In the genomic region with DNA sequence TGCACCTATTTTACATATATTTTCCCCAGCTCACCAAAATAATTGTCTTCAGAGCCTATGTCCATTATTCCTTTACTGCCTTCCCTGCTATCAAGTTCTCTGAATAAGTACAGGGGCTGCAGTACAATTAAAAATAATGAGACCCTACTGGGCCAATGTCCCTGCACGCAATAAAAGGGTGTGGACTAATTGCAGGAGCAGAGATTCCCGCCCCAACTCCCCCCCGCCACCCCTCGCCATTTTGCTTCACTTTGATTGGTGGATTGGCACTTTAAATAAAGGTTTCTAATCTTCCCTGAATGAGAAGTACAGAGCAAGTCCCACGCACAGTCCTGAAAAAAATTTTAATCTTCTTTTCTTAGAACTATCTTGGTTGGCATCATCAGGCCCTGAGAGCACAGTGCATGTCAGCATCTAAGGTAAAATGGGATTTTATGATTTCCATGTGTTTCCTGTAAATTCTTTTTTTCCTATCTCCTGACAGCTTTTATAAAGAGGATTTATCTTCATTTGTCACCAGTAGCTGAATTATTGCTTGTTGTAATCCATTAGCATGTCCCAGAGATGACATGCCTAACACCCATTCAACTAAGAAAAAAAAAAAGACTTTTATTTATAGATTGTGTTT, we compare ENCODE assay signal across 1 cellular context.
TF ChIP-seq lines count a peak whose summit lies in the region.

A gene with protein sequence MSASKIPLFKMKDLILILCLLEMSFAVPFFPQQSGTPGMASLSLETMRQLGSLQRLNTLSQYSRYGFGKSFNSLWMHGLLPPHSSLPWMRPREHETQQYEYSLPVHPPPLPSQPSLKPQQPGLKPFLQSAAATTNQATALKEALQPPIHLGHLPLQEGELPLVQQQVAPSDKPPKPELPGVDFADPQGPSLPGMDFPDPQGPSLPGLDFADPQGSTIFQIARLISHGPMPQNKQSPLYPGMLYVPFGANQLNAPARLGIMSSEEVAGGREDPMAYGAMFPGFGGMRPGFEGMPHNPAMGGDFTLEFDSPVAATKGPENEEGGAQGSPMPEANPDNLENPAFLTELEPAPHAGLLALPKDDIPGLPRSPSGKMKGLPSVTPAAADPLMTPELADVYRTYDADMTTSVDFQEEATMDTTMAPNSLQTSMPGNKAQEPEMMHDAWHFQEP (plus strand): TSS at position 302 of the 628 bp plus-strand sequence. CDS start 103 bp downstream, at position 405.

TF ChIP-seq in HEK293, 187 proteins besides CTCF, POLR2A, EP300 and RAD21 (continued from another document):
- TF ChIP-seq, protein P1, sequence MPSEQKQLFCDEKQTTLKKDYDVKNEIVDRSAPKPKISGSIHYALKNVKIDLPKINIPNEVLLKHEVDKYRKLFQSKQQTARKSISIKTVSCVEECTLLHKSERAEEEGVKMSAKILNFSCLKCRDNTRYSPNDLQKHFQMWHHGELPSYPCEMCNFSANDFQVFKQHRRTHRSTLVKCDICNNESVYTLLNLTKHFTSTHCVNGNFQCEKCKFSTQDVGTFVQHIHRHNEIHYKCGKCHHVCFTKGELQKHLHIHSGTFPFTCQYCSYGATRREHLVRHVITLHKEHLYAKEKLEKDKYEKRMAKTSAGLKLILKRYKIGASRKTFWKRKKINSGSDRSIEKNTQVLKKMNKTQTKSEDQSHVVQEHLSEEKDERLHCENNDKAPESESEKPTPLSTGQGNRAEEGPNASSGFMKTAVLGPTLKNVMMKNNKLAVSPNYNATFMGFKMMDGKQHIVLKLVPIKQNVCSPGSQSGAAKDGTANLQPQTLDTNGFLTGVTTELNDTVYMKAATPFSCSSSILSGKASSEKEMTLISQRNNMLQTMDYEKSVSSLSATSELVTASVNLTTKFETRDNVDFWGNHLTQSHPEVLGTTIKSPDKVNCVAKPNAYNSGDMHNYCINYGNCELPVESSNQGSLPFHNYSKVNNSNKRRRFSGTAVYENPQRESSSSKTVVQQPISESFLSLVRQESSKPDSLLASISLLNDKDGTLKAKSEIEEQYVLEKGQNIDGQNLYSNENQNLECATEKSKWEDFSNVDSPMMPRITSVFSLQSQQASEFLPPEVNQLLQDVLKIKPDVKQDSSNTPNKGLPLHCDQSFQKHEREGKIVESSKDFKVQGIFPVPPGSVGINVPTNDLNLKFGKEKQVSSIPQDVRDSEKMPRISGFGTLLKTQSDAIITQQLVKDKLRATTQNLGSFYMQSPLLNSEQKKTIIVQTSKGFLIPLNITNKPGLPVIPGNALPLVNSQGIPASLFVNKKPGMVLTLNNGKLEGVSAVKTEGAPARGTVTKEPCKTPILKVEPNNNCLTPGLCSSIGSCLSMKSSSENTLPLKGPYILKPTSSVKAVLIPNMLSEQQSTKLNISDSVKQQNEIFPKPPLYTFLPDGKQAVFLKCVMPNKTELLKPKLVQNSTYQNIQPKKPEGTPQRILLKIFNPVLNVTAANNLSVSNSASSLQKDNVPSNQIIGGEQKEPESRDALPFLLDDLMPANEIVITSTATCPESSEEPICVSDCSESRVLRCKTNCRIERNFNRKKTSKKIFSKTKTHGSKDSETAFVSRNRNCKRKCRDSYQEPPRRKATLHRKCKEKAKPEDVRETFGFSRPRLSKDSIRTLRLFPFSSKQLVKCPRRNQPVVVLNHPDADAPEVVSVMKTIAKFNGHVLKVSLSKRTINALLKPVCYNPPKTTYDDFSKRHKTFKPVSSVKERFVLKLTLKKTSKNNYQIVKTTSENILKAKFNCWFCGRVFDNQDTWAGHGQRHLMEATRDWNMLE (tag by site-specific recombination; conservative IDR thresholded peaks at IDR 0.05; ENCODE audit: low read depth): no peak
- TF ChIP-seq, protein P2, sequence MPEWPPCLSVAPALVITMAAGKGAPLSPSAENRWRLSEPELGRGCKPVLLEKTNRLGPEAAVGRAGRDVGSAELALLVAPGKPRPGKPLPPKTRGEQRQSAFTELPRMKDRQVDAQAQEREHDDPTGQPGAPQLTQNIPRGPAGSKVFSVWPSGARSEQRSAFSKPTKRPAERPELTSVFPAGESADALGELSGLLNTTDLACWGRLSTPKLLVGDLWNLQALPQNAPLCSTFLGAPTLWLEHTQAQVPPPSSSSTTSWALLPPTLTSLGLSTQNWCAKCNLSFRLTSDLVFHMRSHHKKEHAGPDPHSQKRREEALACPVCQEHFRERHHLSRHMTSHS (tag by site-specific recombination; IDR thresholded peaks at IDR 0.05): no peak
- TF ChIP-seq ZNF140 (tag by site-specific recombination; IDR thresholded peaks at IDR 0.05) (no peak), ZNF777 (tag by site-specific recombination; IDR thresholded peaks at IDR 0.05; ENCODE audit: borderline replicate concordance) (no peak), ZSCAN30 (tag by site-specific recombination; IDR thresholded peaks at IDR 0.05) (0 out of 2 replicates have a peak, but pooled peaks have one; percentile 21), ZNF292 (tag by site-specific recombination; IDR thresholded peaks at IDR 0.05; ENCODE audit: borderline replicate concordance, low read depth) (no peak), FEZF1 (tag by site-specific recombination; IDR thresholded peaks at IDR 0.05) (no peak), BCL11A (tag by site-specific recombination; IDR thresholded peaks at IDR 0.05; ENCODE audit: low read depth) (no peak), ZNF530 (tag by site-specific recombination; IDR thresholded peaks at IDR 0.05; ENCODE audit: low read depth) (no peak), ZNF10 (tag by site-specific recombination; IDR thresholded peaks at IDR 0.05) (no peak), ZNF561 (tag by site-specific recombination; IDR thresholded peaks at IDR 0.05; ENCODE audit: borderline replicate concordance) (no peak), IKZF3 (tag by site-specific recombination; IDR thresholded peaks at IDR 0.05) (peak; percentile 54; the same call in 1 of the 2 replicates), ZNF2 (tag by site-specific recombination; IDR thresholded peaks at IDR 0.05) (no peak), ZNF133 (tag by site-specific recombination; IDR thresholded peaks at IDR 0.05) (no peak), KLF10 (tag by site-specific recombination; IDR thresholded peaks at IDR 0.05) (0 out of 2 replicates have a peak, but pooled peaks have one; percentile 20), ZNF404 (tag by site-specific recombination; IDR thresholded peaks at IDR 0.05) (no peak), ZBTB17 (tag by site-specific recombination; IDR thresholded peaks at IDR 0.05) (no peak), ZNF596 (tag by site-specific recombination; IDR thresholded peaks at IDR 0.05) (no peak), GLIS1 (tag by site-specific recombination; IDR thresholded peaks at IDR 0.05) (no peak), ZNF843 (tag by site-specific recombination; IDR thresholded peaks at IDR 0.05) (peak; percentile 79), GLI2 (tag by site-specific recombination; IDR thresholded peaks at IDR 0.05; ENCODE audit: borderline replicate concordance, low read depth) (no peak)
- TF ChIP-seq, protein P3, sequence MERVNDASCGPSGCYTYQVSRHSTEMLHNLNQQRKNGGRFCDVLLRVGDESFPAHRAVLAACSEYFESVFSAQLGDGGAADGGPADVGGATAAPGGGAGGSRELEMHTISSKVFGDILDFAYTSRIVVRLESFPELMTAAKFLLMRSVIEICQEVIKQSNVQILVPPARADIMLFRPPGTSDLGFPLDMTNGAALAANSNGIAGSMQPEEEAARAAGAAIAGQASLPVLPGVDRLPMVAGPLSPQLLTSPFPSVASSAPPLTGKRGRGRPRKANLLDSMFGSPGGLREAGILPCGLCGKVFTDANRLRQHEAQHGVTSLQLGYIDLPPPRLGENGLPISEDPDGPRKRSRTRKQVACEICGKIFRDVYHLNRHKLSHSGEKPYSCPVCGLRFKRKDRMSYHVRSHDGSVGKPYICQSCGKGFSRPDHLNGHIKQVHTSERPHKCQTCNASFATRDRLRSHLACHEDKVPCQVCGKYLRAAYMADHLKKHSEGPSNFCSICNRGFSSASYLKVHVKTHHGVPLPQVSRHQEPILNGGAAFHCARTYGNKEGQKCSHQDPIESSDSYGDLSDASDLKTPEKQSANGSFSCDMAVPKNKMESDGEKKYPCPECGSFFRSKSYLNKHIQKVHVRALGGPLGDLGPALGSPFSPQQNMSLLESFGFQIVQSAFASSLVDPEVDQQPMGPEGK (tag by site-specific recombination; IDR thresholded peaks at IDR 0.05): 0 out of 2 replicates have a peak, but pooled peaks have one; percentile 20
- TF ChIP-seq, protein P4, sequence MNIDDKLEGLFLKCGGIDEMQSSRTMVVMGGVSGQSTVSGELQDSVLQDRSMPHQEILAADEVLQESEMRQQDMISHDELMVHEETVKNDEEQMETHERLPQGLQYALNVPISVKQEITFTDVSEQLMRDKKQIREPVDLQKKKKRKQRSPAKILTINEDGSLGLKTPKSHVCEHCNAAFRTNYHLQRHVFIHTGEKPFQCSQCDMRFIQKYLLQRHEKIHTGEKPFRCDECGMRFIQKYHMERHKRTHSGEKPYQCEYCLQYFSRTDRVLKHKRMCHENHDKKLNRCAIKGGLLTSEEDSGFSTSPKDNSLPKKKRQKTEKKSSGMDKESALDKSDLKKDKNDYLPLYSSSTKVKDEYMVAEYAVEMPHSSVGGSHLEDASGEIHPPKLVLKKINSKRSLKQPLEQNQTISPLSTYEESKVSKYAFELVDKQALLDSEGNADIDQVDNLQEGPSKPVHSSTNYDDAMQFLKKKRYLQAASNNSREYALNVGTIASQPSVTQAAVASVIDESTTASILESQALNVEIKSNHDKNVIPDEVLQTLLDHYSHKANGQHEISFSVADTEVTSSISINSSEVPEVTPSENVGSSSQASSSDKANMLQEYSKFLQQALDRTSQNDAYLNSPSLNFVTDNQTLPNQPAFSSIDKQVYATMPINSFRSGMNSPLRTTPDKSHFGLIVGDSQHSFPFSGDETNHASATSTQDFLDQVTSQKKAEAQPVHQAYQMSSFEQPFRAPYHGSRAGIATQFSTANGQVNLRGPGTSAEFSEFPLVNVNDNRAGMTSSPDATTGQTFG (tag by site-specific recombination; IDR thresholded peaks at IDR 0.05; ENCODE audit: borderline replicate concordance): no peak
- TF ChIP-seq, protein P5, sequence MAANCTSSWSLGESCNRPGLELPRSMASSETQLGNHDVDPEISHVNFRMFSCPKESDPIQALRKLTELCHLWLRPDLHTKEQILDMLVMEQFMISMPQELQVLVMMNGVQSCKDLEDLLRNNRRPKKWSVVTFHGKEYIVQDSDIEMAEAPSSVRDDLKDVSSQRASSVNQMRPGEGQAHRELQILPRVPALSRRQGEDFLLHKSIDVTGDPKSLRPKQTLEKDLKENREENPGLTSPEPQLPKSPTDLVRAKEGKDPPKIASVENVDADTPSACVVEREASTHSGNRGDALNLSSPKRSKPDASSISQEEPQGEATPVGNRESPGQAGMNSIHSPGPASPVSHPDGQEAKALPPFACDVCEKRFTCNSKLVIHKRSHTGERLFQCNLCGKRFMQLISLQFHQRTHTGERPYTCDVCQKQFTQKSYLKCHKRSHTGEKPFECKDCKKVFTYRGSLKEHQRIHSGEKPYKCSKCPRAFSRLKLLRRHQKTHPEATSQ (tag by site-specific recombination; IDR thresholded peaks at IDR 0.05): no peak
- TF ChIP-seq, protein P6, sequence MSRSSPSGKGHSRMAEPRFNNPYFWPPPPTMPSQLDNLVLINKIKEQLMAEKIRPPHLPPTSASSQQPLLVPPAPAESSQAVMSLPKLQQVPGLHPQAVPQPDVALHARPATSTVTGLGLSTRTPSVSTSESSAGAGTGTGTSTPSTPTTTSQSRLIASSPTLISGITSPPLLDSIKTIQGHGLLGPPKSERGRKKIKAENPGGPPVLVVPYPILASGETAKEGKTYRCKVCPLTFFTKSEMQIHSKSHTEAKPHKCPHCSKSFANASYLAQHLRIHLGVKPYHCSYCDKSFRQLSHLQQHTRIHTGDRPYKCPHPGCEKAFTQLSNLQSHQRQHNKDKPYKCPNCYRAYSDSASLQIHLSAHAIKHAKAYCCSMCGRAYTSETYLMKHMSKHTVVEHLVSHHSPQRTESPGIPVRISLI (tag by site-specific recombination; IDR thresholded peaks at IDR 0.05): peak; percentile 81
TF ChIP-seq in HEK293: peak in this region for 9.
